In genomic region chr9:97559111-97559514, GRCh38 we compare ENCODE assay signal across 10 cellular contexts. TPM values are rescaled to one million over a fixed set of nuclear protein-coding genes. Genes with fewer than 3 reads are reported as not detected.
DNase-seq lines count a peak whose midpoint lies in the region; ATAC-seq, FAIRE-seq and TF ChIP-seq lines count a peak whose summit lies in the region.
"Had no signal": no experiment of that assay in that cellular context is flagged by ENCODE, and none has a peak within 500 bp of the region (broad histone marks: within the 10 kb centered on the region; RNA-seq: fewer than 3 reads in every experiment).

No MANE protein-coding gene starts in this region.

- H3K36me3 ChIP-seq in BLaER1 treated with 17β-estradiol and CSF1 and Interleukin-3, amounts not matched to agents 10 nM and 100 nM = no peaks in the 10 kb centered on the region
- no peaks in the 10 kb centered on the region for H3K36me3 ChIP-seq in endodermal cell (ENCODE audit: control insufficient read depth, insufficient read depth, low read length)
- H3K36me3 ChIP-seq: neutrophil had no signal

- no peak for TF ChIP-seq CTCF in coronary artery (IDR thresholded peaks at IDR 0.05)
- TF ChIP-seq CTCF in endodermal cell (conservative IDR thresholded peaks at IDR 0.05) = no peak

- H3K36me3 Mint-ChIP-seq in endodermal cell (ENCODE audit: low read depth) = no peaks in the 10 kb centered on the region

- H4K20me1 ChIP-seq in BLaER1 treated with 17β-estradiol and CSF1 and Interleukin-3, amounts not matched to agents 10 nM and 100 nM = no peaks in the 10 kb centered on the region

- peak; percentile 59 for ATAC-seq in HG03135 (IDR thresholded peaks at IDR 0.05; ENCODE audit: unreplicated experiment)
- ATAC-seq in GM21825 (IDR thresholded peaks at IDR 0.05; ENCODE audit: unreplicated experiment) = no peak

- H3K9ac ChIP-seq in BLaER1 treated with 17β-estradiol and CSF1 and Interleukin-3, amounts not matched to agents 10 nM and 100 nM = no peak overlapping the region
- no peak overlapping the region for H3K9ac ChIP-seq in endodermal cell (ENCODE audit: extremely low read depth, low read length, poor library complexity, severe bottlenecking)

- no peak overlapping the region for H3K4me3 Mint-ChIP-seq in endodermal cell

- H3K9me3 ChIP-seq in BLaER1 treated with 17β-estradiol and CSF1 and Interleukin-3, amounts not matched to agents 10 nM and 100 nM (replicated peaks in 1 of 11) = no peaks in the 10 kb centered on the region
- H3K9me3 ChIP-seq in endodermal cell (ENCODE audit: control insufficient read depth, low read length) = no peaks in the 10 kb centered on the region
- H3K9me3 ChIP-seq: neutrophil had no signal

- DNase-seq in GM19239 (ENCODE audit: insufficient read length, low spot score) = peak; percentile 35
- DNase-seq in coronary artery (ENCODE audit: low spot score) = peak; percentile 72
- DNase-seq in DMS114 treated with DMSO at 0.1 percent for 48 hours (lab: John Stamatoyannopoulos, UW; ENCODE audit: unreplicated experiment) = no peak
- no peak for DNase-seq in endodermal cell
- DNase-seq in activated CD8-positive, alpha-beta memory T cell treated with anti-CD3 and anti-CD28 coated beads for 24 hours = no peak
- DNase-seq: DMS79 had no signal

- H3K4me1 ChIP-seq in BLaER1 treated with 17β-estradiol and CSF1 and Interleukin-3, amounts not matched to agents 10 nM and 100 nM = peaks cover 15 to 32% (median 25%) of the 10 kb centered on the region in 10 experiments
- H3K4me1 ChIP-seq in endodermal cell (ENCODE audit: control insufficient read depth, insufficient read depth, low read length) = no peaks in the 10 kb centered on the region

- WGBS in endodermal cell (ENCODE audit: insufficient coverage in 1 of 2, insufficient read length in 1 of 2), 2 experiments = 91 to 94% methylated on average over 8 to 10 of the region's 10 CpGs

- H3K4me2 ChIP-seq in BLaER1 treated with 17β-estradiol and CSF1 and Interleukin-3, amounts not matched to agents 10 nM and 100 nM = peak overlapping the region in 9 of 11 experiments; percentile 16 to 89 (median 60); a peak in 17 of 22 replicates

- no peak overlapping the region for H3K27ac Mint-ChIP-seq in endodermal cell

- H3K27ac ChIP-seq in BLaER1 treated with 17β-estradiol and CSF1 and Interleukin-3, amounts not matched to agents 10 nM and 100 nM = no peak overlapping the region
- H3K27ac ChIP-seq in coronary artery (peak overlapping the region; percentile 95 to 97), endodermal cell (ENCODE audit: low read depth, low read length) (no peak overlapping the region)
- H3K27ac ChIP-seq: neutrophil had no signal

- H3K27me3 Mint-ChIP-seq in endodermal cell (ENCODE audit: insufficient read depth) = peaks cover 2% of the 10 kb centered on the region

- H3K4me3 ChIP-seq in BLaER1 treated with 17β-estradiol and CSF1 and Interleukin-3, amounts not matched to agents 10 nM and 100 nM = no peak overlapping the region
- H3K4me3 ChIP-seq in coronary artery = no peak overlapping the region
- no peak overlapping the region for H3K4me3 ChIP-seq in endodermal cell (ENCODE audit: low read length)

- peaks cover 3% of the 10 kb centered on the region for H3K4me1 Mint-ChIP-seq in endodermal cell

- H3K27me3 ChIP-seq in BLaER1 treated with 17β-estradiol and CSF1 and Interleukin-3, amounts not matched to agents 10 nM and 100 nM = no peaks in the 10 kb centered on the region
- no peaks in the 10 kb centered on the region for H3K27me3 ChIP-seq in endodermal cell (ENCODE audit: control insufficient read depth, insufficient read depth, low read length, poor library complexity, severe bottlenecking)

- FAIRE-seq in GM19239 (lab: Jason Lieb, UNC) = peak; percentile 83

- H3K9me3 Mint-ChIP-seq in endodermal cell = no peaks in the 10 kb centered on the region

RNA-seq across cellular contexts. Expression of gene TMOD1, which starts 57.6 kb away (rescaled TPM):
- total RNA-seq in endodermal cell = 1 to 10 TPM; 3.6 to 7.1 TPM
- 1.9 TPM for polyA plus RNA-seq in endodermal cell (2013, experiment 1 of 2)
- 2.6 TPM for polyA plus RNA-seq in endodermal cell (2013, experiment 2 of 2)

Comparison
In these comparisons a context has a peak if more than half of its experiments do, and no peak if none do; other contexts are left out.
1. H3K27ac ChIP-seq: peak in coronary artery (2 of 2); none in BLaER1 treated with 17β-estradiol and CSF1 and Interleukin-3, amounts not matched to agents 10 nM and 100 nM (0 of 11) and endodermal cell (single experiment).
2. DNase-seq: peak in GM19239 (single experiment) and coronary artery (single experiment); none in DMS114 treated with DMSO at 0.1 percent for 48 hours (single experiment), endodermal cell (single experiment) and activated CD8-positive, alpha-beta memory T cell treated with anti-CD3 and anti-CD28 coated beads for 24 hours (single experiment).